ENCODE assay signal across 25 cellular contexts in genomic region chr10:4159173-4159572, GRCh38.
"Had no signal": no experiment of that assay in that cellular context is flagged by ENCODE, and none has a peak within 500 bp of the region (broad histone marks: within the 10 kb centered on the region; RNA-seq: fewer than 3 reads in every experiment).

No MANE protein-coding gene starts in this region.

- H3K9me3 ChIP-seq: colonic mucosa, esophagus squamous epithelium, gastroesophageal sphincter, heart left ventricle, left lung, lower lobe of right lung, mucosa of descending colon had no signal

- ATAC-seq: effector memory CD8-positive, alpha-beta T cell; gastroesophageal sphincter; heart left ventricle; left cardiac atrium; left lung; left ventricle myocardium superior; lower lobe of right lung; mucosa of descending colon had no signal

- H3K27me3 ChIP-seq: colonic mucosa, esophagus squamous epithelium, gastroesophageal sphincter, heart left ventricle, hepatocyte, left lung had no signal

- H3K4me1 Mint-ChIP-seq: mesothelial cell of epicardium had no signal

- H3K4me3 ChIP-seq: colonic mucosa, esophagus squamous epithelium, gastroesophageal sphincter, heart left ventricle, hepatocyte, left lung, lower lobe of right lung, mucosa of descending colon had no signal

- DNase-seq: colonic mucosa; cortex of kidney; effector CD8-positive, alpha-beta T cell; effector memory CD8-positive, alpha-beta T cell; endodermal cell; esophagus squamous epithelium; foreskin fibroblast; heart left ventricle; hypothalamus; immature natural killer cell; islet precursor cell; left cardiac atrium; left lung; left ventricle myocardium superior; lower lobe of right lung; mesenchymal stem cell; mucosa of descending colon; naive B cell had no signal

- FAIRE-seq: endometrium, endothelial cell of umbilical vein, frontal cortex had no signal

- H3K27me3 Mint-ChIP-seq: dendritic cell treated with granulocyte-macrophage colony-stimulating factor and Interleukin-4, amounts not matched to agents 40 ng/mL and 50 ng/mL, for 4 days; effector memory CD8-positive, alpha-beta T cell; naive B cell had no signal

- H3K36me3 ChIP-seq: colonic mucosa, esophagus squamous epithelium, gastroesophageal sphincter, heart left ventricle, left lung, lower lobe of right lung had no signal

- H3K4me3 Mint-ChIP-seq: dendritic cell treated with granulocyte-macrophage colony-stimulating factor and Interleukin-4, amounts not matched to agents 40 ng/mL and 50 ng/mL, for 4 days; effector memory CD8-positive, alpha-beta T cell; endodermal cell; immature natural killer cell; mesothelial cell of epicardium; naive B cell had no signal

- H3K4me1 ChIP-seq: colonic mucosa, esophagus squamous epithelium, left lung, lower lobe of right lung had no signal

- H3K36me3 Mint-ChIP-seq: immature natural killer cell, mesothelial cell of epicardium had no signal

- H3K79me2 ChIP-seq: hepatocyte had no signal

- H3K9me3 Mint-ChIP-seq: effector memory CD8-positive, alpha-beta T cell; endodermal cell; immature natural killer cell; mesothelial cell of epicardium had no signal

- H3K4me2 ChIP-seq: hepatocyte had no signal

- H3K27ac Mint-ChIP-seq: dendritic cell treated with granulocyte-macrophage colony-stimulating factor and Interleukin-4, amounts not matched to agents 40 ng/mL and 50 ng/mL, for 4 days; effector memory CD8-positive, alpha-beta T cell; endodermal cell; immature natural killer cell; mesothelial cell of epicardium; naive B cell had no signal

- H2AFZ ChIP-seq: hepatocyte had no signal

- H3K27ac ChIP-seq: colonic mucosa, esophagus squamous epithelium, gastroesophageal sphincter, heart left ventricle, hepatocyte, left lung, lower lobe of right lung had no signal
